ENCODE assay signal across 1 cellular context in the genomic region with DNA sequence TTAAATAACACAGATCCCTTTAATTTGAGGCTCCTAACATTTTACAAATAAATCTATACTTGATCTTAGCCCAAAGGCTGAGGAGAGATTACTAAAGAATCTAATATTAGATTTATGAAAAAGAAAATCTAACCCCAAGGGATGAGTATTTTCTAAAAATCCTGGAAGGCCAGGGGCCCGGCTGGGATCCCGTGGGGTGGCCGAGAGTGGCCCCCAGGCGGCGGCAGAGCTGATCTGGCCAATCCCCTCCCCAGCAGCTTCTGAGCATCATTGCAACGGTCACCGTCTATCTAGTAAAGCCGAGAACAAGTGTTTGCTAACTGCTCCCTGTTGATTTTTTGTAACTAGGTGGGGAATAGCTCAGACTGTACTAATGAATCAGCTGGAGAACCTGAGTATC.
TF ChIP-seq lines count a peak whose summit lies in the region.

No MANE protein-coding gene starts in this region.

TF ChIP-seq in K562, 482 proteins besides CTCF, POLR2A, EP300 and RAD21:
- TF ChIP-seq, protein P1, sequence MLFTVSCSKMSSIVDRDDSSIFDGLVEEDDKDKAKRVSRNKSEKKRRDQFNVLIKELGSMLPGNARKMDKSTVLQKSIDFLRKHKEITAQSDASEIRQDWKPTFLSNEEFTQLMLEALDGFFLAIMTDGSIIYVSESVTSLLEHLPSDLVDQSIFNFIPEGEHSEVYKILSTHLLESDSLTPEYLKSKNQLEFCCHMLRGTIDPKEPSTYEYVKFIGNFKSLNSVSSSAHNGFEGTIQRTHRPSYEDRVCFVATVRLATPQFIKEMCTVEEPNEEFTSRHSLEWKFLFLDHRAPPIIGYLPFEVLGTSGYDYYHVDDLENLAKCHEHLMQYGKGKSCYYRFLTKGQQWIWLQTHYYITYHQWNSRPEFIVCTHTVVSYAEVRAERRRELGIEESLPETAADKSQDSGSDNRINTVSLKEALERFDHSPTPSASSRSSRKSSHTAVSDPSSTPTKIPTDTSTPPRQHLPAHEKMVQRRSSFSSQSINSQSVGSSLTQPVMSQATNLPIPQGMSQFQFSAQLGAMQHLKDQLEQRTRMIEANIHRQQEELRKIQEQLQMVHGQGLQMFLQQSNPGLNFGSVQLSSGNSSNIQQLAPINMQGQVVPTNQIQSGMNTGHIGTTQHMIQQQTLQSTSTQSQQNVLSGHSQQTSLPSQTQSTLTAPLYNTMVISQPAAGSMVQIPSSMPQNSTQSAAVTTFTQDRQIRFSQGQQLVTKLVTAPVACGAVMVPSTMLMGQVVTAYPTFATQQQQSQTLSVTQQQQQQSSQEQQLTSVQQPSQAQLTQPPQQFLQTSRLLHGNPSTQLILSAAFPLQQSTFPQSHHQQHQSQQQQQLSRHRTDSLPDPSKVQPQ (CRISPR knock-in tag; IDR thresholded peaks at IDR 0.05; ENCODE audit: borderline replicate concordance) = no peak
- no peak for TF ChIP-seq ZKSCAN8 (CRISPR knock-in tag; IDR thresholded peaks at IDR 0.05)
- no peak for TF ChIP-seq FOSL1 (tag; conservative IDR thresholded peaks at IDR 0.05)
- TF ChIP-seq HNRNPUL1 (IDR thresholded peaks at IDR 0.05; ENCODE audit: low read length) = no peak
- no peak for TF ChIP-seq YY1 (IDR thresholded peaks at IDR 0.05; ENCODE audit: borderline replicate concordance in 1 of 3, control insufficient read depth in 1 of 3, extremely low read depth in 1 of 3, insufficient read depth in 3 of 3, insufficient read length in 1 of 3, insufficient replicate concordance in 2 of 3, low read depth in 1 of 3, low read length in 2 of 3)
- no peak for TF ChIP-seq SMARCA5 (IDR thresholded peaks at IDR 0.05)
- TF ChIP-seq, protein P2, sequence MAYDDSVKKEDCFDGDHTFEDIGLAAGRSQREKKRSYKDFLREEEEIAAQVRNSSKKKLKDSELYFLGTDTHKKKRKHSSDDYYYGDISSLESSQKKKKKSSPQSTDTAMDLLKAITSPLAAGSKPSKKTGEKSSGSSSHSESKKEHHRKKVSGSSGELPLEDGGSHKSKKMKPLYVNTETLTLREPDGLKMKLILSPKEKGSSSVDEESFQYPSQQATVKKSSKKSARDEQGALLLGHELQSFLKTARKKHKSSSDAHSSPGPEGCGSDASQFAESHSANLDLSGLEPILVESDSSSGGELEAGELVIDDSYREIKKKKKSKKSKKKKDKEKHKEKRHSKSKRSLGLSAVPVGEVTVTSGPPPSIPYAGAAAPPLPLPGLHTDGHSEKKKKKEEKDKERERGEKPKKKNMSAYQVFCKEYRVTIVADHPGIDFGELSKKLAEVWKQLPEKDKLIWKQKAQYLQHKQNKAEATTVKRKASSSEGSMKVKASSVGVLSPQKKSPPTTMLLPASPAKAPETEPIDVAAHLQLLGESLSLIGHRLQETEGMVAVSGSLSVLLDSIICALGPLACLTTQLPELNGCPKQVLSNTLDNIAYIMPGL (CRISPR knock-in tag; IDR thresholded peaks at IDR 0.05) = no peak
- TF ChIP-seq SRSF3 (IDR thresholded peaks at IDR 0.05; ENCODE audit: insufficient read depth, low read length) = no peak
- TF ChIP-seq, protein P3, sequence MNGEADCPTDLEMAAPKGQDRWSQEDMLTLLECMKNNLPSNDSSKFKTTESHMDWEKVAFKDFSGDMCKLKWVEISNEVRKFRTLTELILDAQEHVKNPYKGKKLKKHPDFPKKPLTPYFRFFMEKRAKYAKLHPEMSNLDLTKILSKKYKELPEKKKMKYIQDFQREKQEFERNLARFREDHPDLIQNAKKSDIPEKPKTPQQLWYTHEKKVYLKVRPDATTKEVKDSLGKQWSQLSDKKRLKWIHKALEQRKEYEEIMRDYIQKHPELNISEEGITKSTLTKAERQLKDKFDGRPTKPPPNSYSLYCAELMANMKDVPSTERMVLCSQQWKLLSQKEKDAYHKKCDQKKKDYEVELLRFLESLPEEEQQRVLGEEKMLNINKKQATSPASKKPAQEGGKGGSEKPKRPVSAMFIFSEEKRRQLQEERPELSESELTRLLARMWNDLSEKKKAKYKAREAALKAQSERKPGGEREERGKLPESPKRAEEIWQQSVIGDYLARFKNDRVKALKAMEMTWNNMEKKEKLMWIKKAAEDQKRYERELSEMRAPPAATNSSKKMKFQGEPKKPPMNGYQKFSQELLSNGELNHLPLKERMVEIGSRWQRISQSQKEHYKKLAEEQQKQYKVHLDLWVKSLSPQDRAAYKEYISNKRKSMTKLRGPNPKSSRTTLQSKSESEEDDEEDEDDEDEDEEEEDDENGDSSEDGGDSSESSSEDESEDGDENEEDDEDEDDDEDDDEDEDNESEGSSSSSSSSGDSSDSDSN (IDR thresholded peaks at IDR 0.05; ENCODE audit: borderline replicate concordance in 1 of 2, low read depth in 2 of 2, low read length in 2 of 2) = no peak
- no peak for TF ChIP-seq RFX5 (IDR thresholded peaks at IDR 0.05; ENCODE audit: low read depth, low read length)
- TF ChIP-seq, protein P4, sequence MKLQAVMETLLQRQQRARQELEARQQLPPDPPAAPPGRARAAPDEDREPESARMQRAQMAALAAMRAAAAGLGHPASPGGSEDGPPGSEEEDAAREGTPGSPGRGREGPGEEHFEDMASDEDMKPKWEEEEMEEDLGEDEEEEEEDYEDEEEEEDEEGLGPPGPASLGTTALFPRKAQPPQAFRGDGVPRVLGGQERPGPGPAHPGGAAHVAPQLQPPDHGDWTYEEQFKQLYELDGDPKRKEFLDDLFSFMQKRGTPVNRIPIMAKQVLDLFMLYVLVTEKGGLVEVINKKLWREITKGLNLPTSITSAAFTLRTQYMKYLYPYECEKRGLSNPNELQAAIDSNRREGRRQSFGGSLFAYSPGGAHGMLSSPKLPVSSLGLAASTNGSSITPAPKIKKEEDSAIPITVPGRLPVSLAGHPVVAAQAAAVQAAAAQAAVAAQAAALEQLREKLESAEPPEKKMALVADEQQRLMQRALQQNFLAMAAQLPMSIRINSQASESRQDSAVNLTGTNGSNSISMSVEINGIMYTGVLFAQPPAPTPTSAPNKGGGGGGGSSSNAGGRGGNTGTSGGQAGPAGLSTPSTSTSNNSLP (IDR thresholded peaks at IDR 0.05; ENCODE audit: borderline replicate concordance, low read depth, low read length) = no peak
- no peak for TF ChIP-seq TRIM28 (IDR thresholded peaks at IDR 0.05)
- TF ChIP-seq FOS (IDR thresholded peaks at IDR 0.05; ENCODE audit: extremely low read depth, insufficient read length) = no peak
- no peak for TF ChIP-seq HLTF (IDR thresholded peaks at IDR 0.05)
- no peak for TF ChIP-seq DMBX1 (CRISPR knock-in tag; IDR thresholded peaks at IDR 0.05; ENCODE audit: borderline replicate concordance)
- TF ChIP-seq FOXJ2 (tag; IDR thresholded peaks at IDR 0.05) = no peak
- TF ChIP-seq, protein P5, sequence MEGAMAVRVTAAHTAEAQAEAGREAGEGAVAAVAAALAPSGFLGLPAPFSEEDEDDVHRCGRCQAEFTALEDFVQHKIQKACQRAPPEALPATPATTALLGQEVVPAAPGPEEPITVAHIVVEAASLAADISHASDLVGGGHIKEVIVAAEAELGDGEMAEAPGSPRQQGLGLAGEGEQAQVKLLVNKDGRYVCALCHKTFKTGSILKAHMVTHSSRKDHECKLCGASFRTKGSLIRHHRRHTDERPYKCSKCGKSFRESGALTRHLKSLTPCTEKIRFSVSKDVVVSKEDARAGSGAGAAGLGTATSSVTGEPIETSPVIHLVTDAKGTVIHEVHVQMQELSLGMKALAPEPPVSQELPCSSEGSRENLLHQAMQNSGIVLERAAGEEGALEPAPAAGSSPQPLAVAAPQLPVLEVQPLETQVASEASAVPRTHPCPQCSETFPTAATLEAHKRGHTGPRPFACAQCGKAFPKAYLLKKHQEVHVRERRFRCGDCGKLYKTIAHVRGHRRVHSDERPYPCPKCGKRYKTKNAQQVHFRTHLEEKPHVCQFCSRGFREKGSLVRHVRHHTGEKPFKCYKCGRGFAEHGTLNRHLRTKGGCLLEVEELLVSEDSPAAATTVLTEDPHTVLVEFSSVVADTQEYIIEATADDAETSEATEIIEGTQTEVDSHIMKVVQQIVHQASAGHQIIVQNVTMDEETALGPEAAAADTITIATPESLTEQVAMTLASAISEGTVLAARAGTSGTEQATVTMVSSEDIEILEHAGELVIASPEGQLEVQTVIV (CRISPR knock-in tag; IDR thresholded peaks at IDR 0.05; ENCODE audit: borderline replicate concordance) = no peak
- no peak for TF ChIP-seq ZBTB8A (IDR thresholded peaks at IDR 0.05; ENCODE audit: partially characterized antibody)
- no peak for TF ChIP-seq ZSCAN29 (IDR thresholded peaks at IDR 0.05)
